Comparison of ENCODE assay signal across 12 cellular contexts in the genomic region with DNA sequence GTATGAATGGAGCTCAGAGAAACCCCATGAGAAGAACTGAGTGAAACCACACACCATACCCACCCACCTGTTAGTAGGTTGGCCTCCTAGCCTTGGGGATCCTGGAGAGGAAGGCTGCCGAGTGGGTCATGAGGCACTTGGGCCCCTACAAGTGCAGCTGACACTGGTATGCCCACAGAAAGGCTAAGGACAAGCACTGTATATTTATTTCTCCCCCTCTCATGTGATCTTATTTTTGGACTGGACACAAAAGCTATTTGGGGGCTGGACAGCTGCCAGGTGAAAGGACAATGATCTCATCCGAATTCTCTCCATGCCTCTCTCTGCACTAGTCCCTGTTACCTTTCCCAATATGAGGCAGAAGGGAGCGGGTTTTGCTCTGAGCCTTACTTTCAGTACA. TPM values are rescaled to one million over a fixed set of nuclear protein-coding genes. Genes with fewer than 3 reads are reported as not detected.
DNase-seq lines count a peak whose midpoint lies in the region; ATAC-seq and TF ChIP-seq lines count a peak whose summit lies in the region.
"Had no signal": no experiment of that assay in that cellular context is flagged by ENCODE, and none has a peak within 500 bp of the region (broad histone marks: within the 10 kb centered on the region; RNA-seq: fewer than 3 reads in every experiment).

No MANE protein-coding gene starts in this region.

- intact Hi-C loops in testis (cut with DNase I; ENCODE audit: low total_unique reads) = no loop called here

- TF ChIP-seq CTCF in testis (IDR thresholded peaks at IDR 0.05) = no peak

- DNase-seq in NCI-H2029 treated with DMSO at 0.1 percent for 48 hours (lab: John Stamatoyannopoulos, UW) (peak; percentile 86), cerebellar cortex (ENCODE audit: low spot score) (peak; percentile 80), left lobe of liver (ENCODE audit: low spot score) (no peak), testis (peak; percentile 41), DMS153 treated with DMSO at 0.1 percent for 48 hours (lab: John Stamatoyannopoulos, UW; ENCODE audit: unreplicated experiment) (no peak), germinal center (ENCODE audit: low spot score) (no peak), T-helper 9 cell (no peak), amniotic stem cell (lab: John Stamatoyannopoulos, UW) (no peak)
- DNase-seq: glutamatergic neuron, NCI-H146, occipital lobe, T-cell had no signal

- WGBS in testis, 2 donors = 45 to 48% methylated on average over 3 of the region's 3 CpGs

- peak; percentile 30 for ATAC-seq in left lobe of liver
- ATAC-seq: T-cell had no signal

- H3K27me3 ChIP-seq in testis = no peaks in the 10 kb centered on the region

- H3K36me3 ChIP-seq in testis (ENCODE audit: low read depth, missing control alignments) = no peaks in the 10 kb centered on the region

- peak overlapping the region in 1 of 2 donors; percentile 41 for H3K27ac ChIP-seq in testis

- H3K4me1 ChIP-seq in testis = peaks cover 17% of the 10 kb centered on the region

- H3K9me3 ChIP-seq in testis = no peaks in the 10 kb centered on the region

- H3K4me3 ChIP-seq in testis = no peak overlapping the region

- TF ChIP-seq POLR2A in testis (IDR thresholded peaks at IDR 0.05) = no peak

RNA-seq across cellular contexts. Expression of a gene that starts 12.0 kb away (rescaled TPM):
- total RNA-seq in left lobe of liver = 0.25 TPM
- total RNA-seq in testis = 1 to 10 TPM; 2.2 to 4.4 TPM
- polyA plus RNA-seq in testis (ENCODE audit: insufficient read depth, low read depth, low replicate concordance) = 1.9 TPM
- total RNA-seq: T-cell had no signal

Comparison
In these comparisons a context has a peak if more than half of its experiments do, and no peak if none do; other contexts are left out.
1. DNase-seq: peak in NCI-H2029 treated with DMSO at 0.1 percent for 48 hours (single experiment), cerebellar cortex (single experiment) and testis (single experiment); none in left lobe of liver (single experiment), DMS153 treated with DMSO at 0.1 percent for 48 hours (single experiment), germinal center (single experiment), T-helper 9 cell (single experiment) and amniotic stem cell (single experiment).